17 cellular contexts compared by ENCODE assay signal in the genomic region with DNA sequence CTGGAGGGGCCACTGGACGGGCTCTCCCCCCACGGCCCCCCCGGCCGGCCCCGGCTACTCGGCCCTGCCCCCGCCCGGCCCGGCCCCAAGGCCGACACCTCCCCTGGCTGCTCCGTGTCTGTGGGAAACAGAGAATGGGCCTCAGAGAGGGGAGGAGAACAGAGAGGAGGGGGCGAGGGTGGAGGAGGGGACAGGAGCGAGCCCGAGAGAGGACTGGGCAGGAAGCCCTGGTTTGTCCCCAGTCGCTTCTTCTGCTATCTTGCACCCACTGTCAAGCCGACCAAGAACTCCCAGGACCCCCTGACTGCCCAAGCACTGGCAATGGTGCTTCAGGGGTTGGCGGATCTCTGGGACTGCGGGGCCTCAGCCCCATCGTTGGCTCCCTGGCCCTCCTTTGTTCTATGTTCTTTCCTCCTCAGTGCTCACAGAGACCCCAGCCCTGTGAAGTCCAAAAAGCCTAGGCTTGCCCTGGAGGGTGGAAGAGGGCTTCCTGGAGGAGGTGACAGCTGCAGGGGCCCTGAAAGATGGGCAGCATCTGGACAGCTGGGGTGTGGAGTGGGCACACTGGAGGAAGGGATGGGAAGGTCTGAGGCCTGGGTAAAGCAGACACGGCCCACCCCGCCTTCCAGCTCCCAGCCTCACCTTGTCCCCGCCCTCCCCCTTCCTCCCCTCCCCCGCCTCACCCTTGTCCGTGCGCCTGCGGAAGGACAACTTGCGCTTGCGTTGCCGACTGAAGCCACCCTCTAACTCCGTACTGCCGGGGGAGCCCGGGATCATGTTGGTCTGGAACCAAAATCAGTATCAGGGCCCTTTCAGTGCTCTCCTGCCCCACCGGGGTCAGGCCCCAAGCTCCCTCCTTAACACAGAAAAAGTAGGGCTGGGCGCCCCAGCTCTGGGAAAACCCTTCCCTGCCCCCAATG. TPM values are rescaled to one million over a fixed set of nuclear protein-coding genes. Genes with fewer than 3 reads are reported as not detected.
A peak's percentile ranks its signal among the peaks of the same experiment; 100 is the strongest.
DNase-seq lines count a peak whose midpoint lies in the region; ATAC-seq and TF ChIP-seq lines count a peak whose summit lies in the region.
"Had no signal": no experiment of that assay in that cellular context is flagged by ENCODE, and none has a peak within 500 bp of the region (broad histone marks: within the 10 kb centered on the region; RNA-seq: fewer than 3 reads in every experiment).

No MANE protein-coding gene starts in this region.

- peaks cover 0 to 82% (median 64%) of the 10 kb centered on the region in 4 donors for H3K4me1 ChIP-seq in sigmoid colon
- H3K4me1 ChIP-seq: colonic mucosa had no signal

- intact Hi-C loops in activated CD4-positive, alpha-beta T cell treated with anti-CD3 and anti-CD28 coated beads for 36 hours (cut with DNase I, micrococcal nuclease): no loop called here
- intact Hi-C loops in sigmoid colon (cut with DNase I): no loop called here

- POLR2A ChIA-PET in activated CD4-positive, alpha-beta T cell treated with anti-CD3 and anti-CD28 coated beads for 36 hours (lab: Charles Lee): no interaction called here
- POLR2A ChIA-PET in WTC11 (lab: Charles Lee): no interaction called here

- peaks cover 18 to 39% (median 26%) of the 10 kb centered on the region in 4 donors for H3K36me3 ChIP-seq in sigmoid colon
- H3K36me3 ChIP-seq: colonic mucosa, thoracic aorta had no signal

- no peaks in the 10 kb centered on the region for H3K27me3 ChIP-seq in sigmoid colon

- H3K27ac Mint-ChIP-seq in activated CD4-positive, alpha-beta T cell treated with anti-CD3 and anti-CD28 coated beads for 36 hours: no peak overlapping the region
- no peak overlapping the region for H3K27ac Mint-ChIP-seq in WTC11
- H3K27ac Mint-ChIP-seq: naive B cell had no signal

- no peak for ATAC-seq in activated CD4-positive, alpha-beta T cell treated with anti-CD3 and anti-CD28 coated beads for 36 hours
- ATAC-seq in WTC11 (peak; percentile 35), HG02970 (IDR thresholded peaks at IDR 0.05; ENCODE audit: low FRiP score, unreplicated experiment) (no peak)
- ATAC-seq: left lobe of liver, right cardiac atrium had no signal

- no peaks in the 10 kb centered on the region for H3K9me3 Mint-ChIP-seq in activated CD4-positive, alpha-beta T cell treated with anti-CD3 and anti-CD28 coated beads for 36 hours (ENCODE audit: low read depth)
- H3K9me3 Mint-ChIP-seq in WTC11: no peaks in the 10 kb centered on the region
- H3K9me3 Mint-ChIP-seq: naive B cell had no signal

- peak overlapping the region in 3 of 4 donors; percentile 80 to 90 (median 86) for H3K27ac ChIP-seq in sigmoid colon
- H3K27ac ChIP-seq: colonic mucosa, SK-N-MC, thoracic aorta had no signal

- no peak overlapping the region for H3K4me3 Mint-ChIP-seq in activated CD4-positive, alpha-beta T cell treated with anti-CD3 and anti-CD28 coated beads for 36 hours
- peak overlapping the region; percentile 60 for H3K4me3 Mint-ChIP-seq in WTC11
- H3K4me3 Mint-ChIP-seq: naive B cell had no signal

- DNase-seq in activated CD4-positive, alpha-beta T cell treated with anti-CD3 and anti-CD28 coated beads for 36 hours: peak; percentile 1
- DNase-seq in activated CD4-positive, alpha-beta T cell treated with anti-CD3 and anti-CD28 coated beads, Interleukin-2, amount 50 U/mL, for 1 hour: no peak
- no peak for DNase-seq in WTC11 (ENCODE audit: low spot score)
- DNase-seq in islet precursor cell: peak; percentile 50
- peak; percentile 63 for DNase-seq in sigmoid colon
- DNase-seq in SHP77 (lab: John Stamatoyannopoulos, UW): no peak
- no peak for DNase-seq in hypothalamus (lab: John Stamatoyannopoulos, UW)
- DNase-seq: colonic mucosa, DMS53, naive B cell, NCI-H187 treated with DMSO at 0.1 percent for 48 hours, NCI-H510A treated with DMSO at 0.1 percent for 48 hours had no signal

- CTCF ChIA-PET in activated CD4-positive, alpha-beta T cell treated with anti-CD3 and anti-CD28 coated beads for 36 hours (lab: Charles Lee): interaction anchor here (0.7 to 1.0 kb wide), 3 partner anchors 10 to 176 kb away, joined by 3 to 4 read pairs (median 3); no protein-coding TSS in a partner anchor
- CTCF ChIA-PET in WTC11 (lab: Charles Lee): interaction anchor here (0.8 to 3.6 kb wide), 17 partner anchors 10 to 72 kb away, joined by 3 to 21 read pairs (median 4); no protein-coding TSS in a partner anchor

- H3K9me3 ChIP-seq in sigmoid colon: no peaks in the 10 kb centered on the region
- H3K9me3 ChIP-seq: colonic mucosa, thoracic aorta had no signal

- TF ChIP-seq CTCF in WTC11 (IDR thresholded peaks at IDR 0.05): no peak
- TF ChIP-seq CTCF in sigmoid colon (IDR thresholded peaks at IDR 0.05): no peak

- H3K36me3 Mint-ChIP-seq in activated CD4-positive, alpha-beta T cell treated with anti-CD3 and anti-CD28 coated beads for 36 hours (ENCODE audit: low read depth): no peaks in the 10 kb centered on the region
- peaks cover 4% of the 10 kb centered on the region; the same call in 1 of the 2 replicates for H3K36me3 Mint-ChIP-seq in WTC11
- H3K36me3 Mint-ChIP-seq: naive B cell had no signal

- 22 to 42% methylated on average over 34 of the region's 34 CpGs for WGBS in sigmoid colon, 2 donors

- H3K4me1 Mint-ChIP-seq in activated CD4-positive, alpha-beta T cell treated with anti-CD3 and anti-CD28 coated beads for 36 hours: peaks cover 1% of the 10 kb centered on the region
- H3K4me1 Mint-ChIP-seq in WTC11: peaks cover 35% of the 10 kb centered on the region

- no peak for TF ChIP-seq EP300 in sigmoid colon (IDR thresholded peaks at IDR 0.05)

- TF ChIP-seq POLR2A in sigmoid colon (IDR thresholded peaks at IDR 0.05): no peak

- H3K27me3 Mint-ChIP-seq in activated CD4-positive, alpha-beta T cell treated with anti-CD3 and anti-CD28 coated beads for 36 hours: peaks cover 2% of the 10 kb centered on the region
- peaks cover 6% of the 10 kb centered on the region for H3K27me3 Mint-ChIP-seq in WTC11 (ENCODE audit: low read depth)

- H3K4me3 ChIP-seq in sigmoid colon: no peak overlapping the region
- H3K4me3 ChIP-seq: colonic mucosa, SK-N-MC, thoracic aorta had no signal

TF ChIP-seq in WTC11, 78 proteins besides CTCF, POLR2A, EP300 and RAD21:
- TF ChIP-seq, protein P1, sequence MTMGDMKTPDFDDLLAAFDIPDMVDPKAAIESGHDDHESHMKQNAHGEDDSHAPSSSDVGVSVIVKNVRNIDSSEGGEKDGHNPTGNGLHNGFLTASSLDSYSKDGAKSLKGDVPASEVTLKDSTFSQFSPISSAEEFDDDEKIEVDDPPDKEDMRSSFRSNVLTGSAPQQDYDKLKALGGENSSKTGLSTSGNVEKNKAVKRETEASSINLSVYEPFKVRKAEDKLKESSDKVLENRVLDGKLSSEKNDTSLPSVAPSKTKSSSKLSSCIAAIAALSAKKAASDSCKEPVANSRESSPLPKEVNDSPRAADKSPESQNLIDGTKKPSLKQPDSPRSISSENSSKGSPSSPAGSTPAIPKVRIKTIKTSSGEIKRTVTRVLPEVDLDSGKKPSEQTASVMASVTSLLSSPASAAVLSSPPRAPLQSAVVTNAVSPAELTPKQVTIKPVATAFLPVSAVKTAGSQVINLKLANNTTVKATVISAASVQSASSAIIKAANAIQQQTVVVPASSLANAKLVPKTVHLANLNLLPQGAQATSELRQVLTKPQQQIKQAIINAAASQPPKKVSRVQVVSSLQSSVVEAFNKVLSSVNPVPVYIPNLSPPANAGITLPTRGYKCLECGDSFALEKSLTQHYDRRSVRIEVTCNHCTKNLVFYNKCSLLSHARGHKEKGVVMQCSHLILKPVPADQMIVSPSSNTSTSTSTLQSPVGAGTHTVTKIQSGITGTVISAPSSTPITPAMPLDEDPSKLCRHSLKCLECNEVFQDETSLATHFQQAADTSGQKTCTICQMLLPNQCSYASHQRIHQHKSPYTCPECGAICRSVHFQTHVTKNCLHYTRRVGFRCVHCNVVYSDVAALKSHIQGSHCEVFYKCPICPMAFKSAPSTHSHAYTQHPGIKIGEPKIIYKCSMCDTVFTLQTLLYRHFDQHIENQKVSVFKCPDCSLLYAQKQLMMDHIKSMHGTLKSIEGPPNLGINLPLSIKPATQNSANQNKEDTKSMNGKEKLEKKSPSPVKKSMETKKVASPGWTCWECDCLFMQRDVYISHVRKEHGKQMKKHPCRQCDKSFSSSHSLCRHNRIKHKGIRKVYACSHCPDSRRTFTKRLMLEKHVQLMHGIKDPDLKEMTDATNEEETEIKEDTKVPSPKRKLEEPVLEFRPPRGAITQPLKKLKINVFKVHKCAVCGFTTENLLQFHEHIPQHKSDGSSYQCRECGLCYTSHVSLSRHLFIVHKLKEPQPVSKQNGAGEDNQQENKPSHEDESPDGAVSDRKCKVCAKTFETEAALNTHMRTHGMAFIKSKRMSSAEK (CRISPR knock-in tag; IDR thresholded peaks at IDR 0.05; ENCODE audit: borderline replicate concordance): no peak
- no peak for TF ChIP-seq PRRX2 (CRISPR knock-in tag; IDR thresholded peaks at IDR 0.05)

RNA-seq across cellular contexts. Expression of a gene that starts 30.1 kb away (rescaled TPM):
- under 1 TPM; 0.48 to 0.54 TPM for total RNA-seq in activated CD4-positive, alpha-beta T cell treated with anti-CD3 and anti-CD28 coated beads for 36 hours
- total RNA-seq in WTC11 (2021) (13.9 to 16.2 TPM (median 14.6 TPM) in 3 replicates), sigmoid colon (100 to 1,000 TPM in 1 of 4 donors, 10 to 100 TPM in 3; 40.6 to 107 (median 85.2) TPM)
- polyA plus RNA-seq in sigmoid colon: 1 to 10 TPM in 2 of 3 donors, under 1 TPM in 1; 0.46 to 7.3 (median 1.2) TPM

RNA-seq across cellular contexts. Expression of a gene that starts 42.8 kb away (rescaled TPM):
- total RNA-seq in activated CD4-positive, alpha-beta T cell treated with anti-CD3 and anti-CD28 coated beads for 36 hours: 10 to 100 TPM in 1 of 2 experiments, 1 to 10 TPM in 1; 9.3 to 11.1 TPM
- total RNA-seq in WTC11 (2021): 5.7 to 7.0 TPM (median 6.6 TPM) in 3 replicates
- total RNA-seq in sigmoid colon: 1 to 10 TPM; 1.3 to 7.2 (median 2.9) TPM
- 1 to 10 TPM in 2 of 3 donors, under 1 TPM in 1; 0.23 to 6.1 (median 1.2) TPM for polyA plus RNA-seq in sigmoid colon

Comparison
In these comparisons a context has a peak if more than half of its experiments do, and no peak if none do; other contexts are left out.
1. DNase-seq: peak in activated CD4-positive, alpha-beta T cell treated with anti-CD3 and anti-CD28 coated beads for 36 hours (single experiment), islet precursor cell (single experiment) and sigmoid colon (single experiment); none in activated CD4-positive, alpha-beta T cell treated with anti-CD3 and anti-CD28 coated beads, Interleukin-2, amount 50 U/mL, for 1 hour (single experiment), WTC11 (single experiment), SHP77 (0 of 2) and hypothalamus (0 of 51).